In the genomic region with DNA sequence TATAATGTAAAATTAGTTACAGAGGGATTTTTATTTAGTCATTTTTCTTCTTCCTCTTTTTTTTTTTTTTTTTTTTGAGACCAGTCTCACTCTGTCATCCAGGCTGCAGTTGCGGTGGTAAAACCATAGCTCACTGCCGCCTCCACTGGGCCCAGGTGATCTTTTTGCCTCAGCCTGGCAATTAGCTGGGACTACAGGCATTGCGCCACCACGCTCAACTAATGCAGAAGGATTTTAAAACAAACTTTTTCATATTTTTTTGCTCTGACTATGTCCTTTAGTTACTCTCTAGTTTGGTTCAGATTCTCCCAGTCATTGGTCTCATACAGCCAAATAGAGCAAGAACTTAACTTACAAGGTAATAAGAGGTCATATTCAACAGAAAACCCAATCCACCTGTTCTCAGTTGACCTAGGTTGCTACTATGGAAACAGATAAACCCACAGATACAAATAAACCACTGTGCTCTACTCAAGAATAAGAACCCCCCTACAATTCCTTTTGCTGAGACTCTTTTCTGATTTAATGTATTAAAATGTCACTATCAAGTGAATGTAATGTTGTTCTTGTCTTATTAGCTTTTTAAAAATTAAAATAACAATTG, we compare ENCODE assay signal across 8 cellular contexts. TPM values are rescaled to one million over a fixed set of nuclear protein-coding genes. Genes with fewer than 3 reads are reported as not detected.
A peak's percentile ranks its signal among the peaks of the same experiment; 100 is the strongest.
DNase-seq lines count a peak whose midpoint lies in the region; ATAC-seq lines count a peak whose summit lies in the region.

No MANE protein-coding gene starts in this region.

- no peaks in the 10 kb centered on the region for H3K9me3 Mint-ChIP-seq in activated CD4-positive, alpha-beta memory T cell treated with anti-CD3 and anti-CD28 coated beads for 36 hours
- no peaks in the 10 kb centered on the region for H3K9me3 Mint-ChIP-seq in activated CD4-positive, alpha-beta memory T cell treated with anti-CD3 and anti-CD28 coated beads, Interleukin-2, amount 10 ng/mL, durations not matched to agents 7 days and 5 days
- no peaks in the 10 kb centered on the region for H3K9me3 Mint-ChIP-seq in naive thymus-derived CD8-positive, alpha-beta T cell

- H3K27me3 Mint-ChIP-seq in activated CD4-positive, alpha-beta memory T cell treated with anti-CD3 and anti-CD28 coated beads for 36 hours: no peaks in the 10 kb centered on the region
- no peaks in the 10 kb centered on the region for H3K27me3 Mint-ChIP-seq in activated CD4-positive, alpha-beta memory T cell treated with anti-CD3 and anti-CD28 coated beads, Interleukin-2, amount 10 ng/mL, durations not matched to agents 7 days and 5 days
- H3K27me3 Mint-ChIP-seq in naive thymus-derived CD8-positive, alpha-beta T cell: no peaks in the 10 kb centered on the region

- ATAC-seq in HG03457 (IDR thresholded peaks at IDR 0.05; ENCODE audit: unreplicated experiment): peak; percentile 95
- peak; percentile 81 to 87 for ATAC-seq in naive thymus-derived CD8-positive, alpha-beta T cell

- CTCF ChIA-PET in activated CD4-positive, alpha-beta memory T cell treated with anti-CD3 and anti-CD28 coated beads for 36 hours (lab: Charles Lee): interaction anchor here (1.1 kb wide), 1 partner anchor 20 kb away, joined by 3 read pairs; no protein-coding TSS in a partner anchor
- CTCF ChIA-PET in activated CD4-positive, alpha-beta memory T cell treated with anti-CD3 and anti-CD28 coated beads, Interleukin-2, amount 10 ng/mL, durations not matched to agents 7 days and 5 days (lab: Charles Lee): interaction anchor here (0.6 kb wide), 1 partner anchor 669 kb away, joined by 3 read pairs; no protein-coding TSS in a partner anchor

- H3K27ac Mint-ChIP-seq in activated CD4-positive, alpha-beta memory T cell treated with anti-CD3 and anti-CD28 coated beads for 36 hours: no peak overlapping the region
- no peak overlapping the region for H3K27ac Mint-ChIP-seq in activated CD4-positive, alpha-beta memory T cell treated with anti-CD3 and anti-CD28 coated beads, Interleukin-2, amount 10 ng/mL, durations not matched to agents 7 days and 5 days
- peak overlapping the region in 5 of 10 donors; percentile 3 to 72 (median 24) for H3K27ac Mint-ChIP-seq in naive thymus-derived CD8-positive, alpha-beta T cell

- peaks cover 8% of the 10 kb centered on the region for H3K4me1 Mint-ChIP-seq in activated CD4-positive, alpha-beta memory T cell treated with anti-CD3 and anti-CD28 coated beads for 36 hours (ENCODE audit: low read depth)
- H3K4me1 Mint-ChIP-seq in activated CD4-positive, alpha-beta memory T cell treated with anti-CD3 and anti-CD28 coated beads, Interleukin-2, amount 10 ng/mL, durations not matched to agents 7 days and 5 days: peaks cover 8% of the 10 kb centered on the region
- peaks cover 9 to 32% (median 26%) of the 10 kb centered on the region in 4 donors for H3K4me1 Mint-ChIP-seq in naive thymus-derived CD8-positive, alpha-beta T cell

- DNase-seq in activated CD4-positive, alpha-beta memory T cell treated with anti-CD3 and anti-CD28 coated beads for 36 hours: peak; percentile 16
- DNase-seq in activated CD4-positive, alpha-beta memory T cell treated with anti-CD3 and anti-CD28 coated beads, Interleukin-2, amount 10 ng/mL, durations not matched to agents 7 days and 5 days: no peak
- peak; percentile 61 for DNase-seq in activated CD4-positive, alpha-beta T cell treated with anti-CD3 and anti-CD28 coated beads for 48 hours
- peak in 9 of 10 donors; percentile 9 to 72 (median 40) for DNase-seq in naive thymus-derived CD8-positive, alpha-beta T cell
- DNase-seq in NCI-H2029 (lab: John Stamatoyannopoulos, UW): no peak
- no peak for DNase-seq in medulla oblongata (ENCODE audit: extremely low spot score)
- no peak for DNase-seq in NCI-H1048 (lab: John Stamatoyannopoulos, UW)

- no peaks in the 10 kb centered on the region for H3K36me3 Mint-ChIP-seq in activated CD4-positive, alpha-beta memory T cell treated with anti-CD3 and anti-CD28 coated beads for 36 hours
- no peaks in the 10 kb centered on the region for H3K36me3 Mint-ChIP-seq in activated CD4-positive, alpha-beta memory T cell treated with anti-CD3 and anti-CD28 coated beads, Interleukin-2, amount 10 ng/mL, durations not matched to agents 7 days and 5 days (ENCODE audit: low read depth)
- no peaks in the 10 kb centered on the region for H3K36me3 Mint-ChIP-seq in naive thymus-derived CD8-positive, alpha-beta T cell

- no peak overlapping the region for H3K4me3 Mint-ChIP-seq in activated CD4-positive, alpha-beta memory T cell treated with anti-CD3 and anti-CD28 coated beads for 36 hours
- no peak overlapping the region for H3K4me3 Mint-ChIP-seq in activated CD4-positive, alpha-beta memory T cell treated with anti-CD3 and anti-CD28 coated beads, Interleukin-2, amount 10 ng/mL, durations not matched to agents 7 days and 5 days
- H3K4me3 Mint-ChIP-seq in naive thymus-derived CD8-positive, alpha-beta T cell: peak overlapping the region in 2 of 10 donors; percentile 2 to 7

- intact Hi-C loops in activated CD4-positive, alpha-beta memory T cell treated with anti-CD3 and anti-CD28 coated beads for 36 hours (cut with micrococcal nuclease): loop anchor here (5.0 kb wide), 2 partner anchors 80 to 145 kb away; no protein-coding TSS in a partner anchor

- POLR2A ChIA-PET in activated CD4-positive, alpha-beta memory T cell treated with anti-CD3 and anti-CD28 coated beads for 36 hours (lab: Charles Lee): no interaction called here
- POLR2A ChIA-PET in activated CD4-positive, alpha-beta memory T cell treated with anti-CD3 and anti-CD28 coated beads, Interleukin-2, amount 10 ng/mL, durations not matched to agents 7 days and 5 days (lab: Charles Lee): no interaction called here
- POLR2A ChIA-PET in naive thymus-derived CD8-positive, alpha-beta T cell (lab: Charles Lee): interaction anchor here (0.6 kb wide), 1 partner anchor 196 kb away, joined by 4 read pairs; no protein-coding TSS in a partner anchor

RNA-seq across cellular contexts. Expression of gene TTC39B, which starts 50.1 kb away (rescaled TPM):
- total RNA-seq in activated CD4-positive, alpha-beta memory T cell treated with anti-CD3 and anti-CD28 coated beads for 36 hours: 10 to 100 TPM; 30.3 to 31.7 TPM
- 10 to 100 TPM; 27.5 to 29.6 TPM for total RNA-seq in activated CD4-positive, alpha-beta memory T cell treated with anti-CD3 and anti-CD28 coated beads, Interleukin-2, amount 10 ng/mL, durations not matched to agents 7 days and 5 days
- 10 to 100 TPM; 43.9 to 44.8 TPM for total RNA-seq in naive thymus-derived CD8-positive, alpha-beta T cell
- 10 to 100 TPM in 2 of 3 donors, 1 to 10 TPM in 1; 4.5 to 13.0 (median 10.1) TPM for polyA plus RNA-seq in naive thymus-derived CD8-positive, alpha-beta T cell

Comparison
In these comparisons a context has a peak if more than half of its experiments do, and no peak if none do; other contexts are left out.
1. DNase-seq: peak in activated CD4-positive, alpha-beta memory T cell treated with anti-CD3 and anti-CD28 coated beads for 36 hours (single experiment), activated CD4-positive, alpha-beta T cell treated with anti-CD3 and anti-CD28 coated beads for 48 hours (single experiment) and naive thymus-derived CD8-positive, alpha-beta T cell (9 of 10); none in activated CD4-positive, alpha-beta memory T cell treated with anti-CD3 and anti-CD28 coated beads, Interleukin-2, amount 10 ng/mL, durations not matched to agents 7 days and 5 days (single experiment), NCI-H2029 (single experiment), medulla oblongata (single experiment) and NCI-H1048 (single experiment).